ENCODE assay signal across 1 cellular context in the genomic region with DNA sequence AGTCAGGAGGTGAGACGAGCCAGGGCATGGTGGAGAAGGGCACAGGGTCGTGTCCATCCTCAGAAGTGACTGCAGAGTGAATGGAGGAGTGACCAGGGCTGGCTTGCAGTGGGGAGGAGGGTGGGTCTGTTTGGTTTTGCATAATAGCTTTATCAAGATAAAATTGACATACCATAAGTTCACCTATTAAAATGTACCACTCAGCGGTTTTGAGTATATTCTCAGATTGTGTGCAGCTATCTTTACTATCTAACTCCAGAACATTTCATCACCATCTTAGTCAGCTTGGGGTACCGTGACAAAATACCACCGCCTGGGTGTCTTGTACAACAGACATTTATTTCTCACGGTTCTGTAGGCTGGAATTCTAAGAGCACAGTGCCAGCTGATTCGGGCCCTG.
TF ChIP-seq lines count a peak whose summit lies in the region.

No MANE protein-coding gene starts in this region.

TF ChIP-seq in HepG2, 621 proteins besides CTCF, POLR2A, EP300 and RAD21:
- TF ChIP-seq, protein P1, sequence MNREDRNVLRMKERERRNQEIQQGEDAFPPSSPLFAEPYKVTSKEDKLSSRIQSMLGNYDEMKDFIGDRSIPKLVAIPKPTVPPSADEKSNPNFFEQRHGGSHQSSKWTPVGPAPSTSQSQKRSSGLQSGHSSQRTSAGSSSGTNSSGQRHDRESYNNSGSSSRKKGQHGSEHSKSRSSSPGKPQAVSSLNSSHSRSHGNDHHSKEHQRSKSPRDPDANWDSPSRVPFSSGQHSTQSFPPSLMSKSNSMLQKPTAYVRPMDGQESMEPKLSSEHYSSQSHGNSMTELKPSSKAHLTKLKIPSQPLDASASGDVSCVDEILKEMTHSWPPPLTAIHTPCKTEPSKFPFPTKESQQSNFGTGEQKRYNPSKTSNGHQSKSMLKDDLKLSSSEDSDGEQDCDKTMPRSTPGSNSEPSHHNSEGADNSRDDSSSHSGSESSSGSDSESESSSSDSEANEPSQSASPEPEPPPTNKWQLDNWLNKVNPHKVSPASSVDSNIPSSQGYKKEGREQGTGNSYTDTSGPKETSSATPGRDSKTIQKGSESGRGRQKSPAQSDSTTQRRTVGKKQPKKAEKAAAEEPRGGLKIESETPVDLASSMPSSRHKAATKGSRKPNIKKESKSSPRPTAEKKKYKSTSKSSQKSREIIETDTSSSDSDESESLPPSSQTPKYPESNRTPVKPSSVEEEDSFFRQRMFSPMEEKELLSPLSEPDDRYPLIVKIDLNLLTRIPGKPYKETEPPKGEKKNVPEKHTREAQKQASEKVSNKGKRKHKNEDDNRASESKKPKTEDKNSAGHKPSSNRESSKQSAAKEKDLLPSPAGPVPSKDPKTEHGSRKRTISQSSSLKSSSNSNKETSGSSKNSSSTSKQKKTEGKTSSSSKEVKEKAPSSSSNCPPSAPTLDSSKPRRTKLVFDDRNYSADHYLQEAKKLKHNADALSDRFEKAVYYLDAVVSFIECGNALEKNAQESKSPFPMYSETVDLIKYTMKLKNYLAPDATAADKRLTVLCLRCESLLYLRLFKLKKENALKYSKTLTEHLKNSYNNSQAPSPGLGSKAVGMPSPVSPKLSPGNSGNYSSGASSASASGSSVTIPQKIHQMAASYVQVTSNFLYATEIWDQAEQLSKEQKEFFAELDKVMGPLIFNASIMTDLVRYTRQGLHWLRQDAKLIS (CRISPR knock-in tag; IDR thresholded peaks at IDR 0.05): no peak
- TF ChIP-seq ZNF10 (CRISPR knock-in tag; IDR thresholded peaks at IDR 0.05; ENCODE audit: borderline replicate concordance, low read depth) (no peak), MAFK (conservative IDR thresholded peaks at IDR 0.05 in 1 of 2, IDR thresholded peaks at IDR 0.05 in 1 of 2; ENCODE audit: low read length in 2 of 2) (peak; percentile 55 to 76; a peak in 3 of 4 replicates), HDAC6 (IDR thresholded peaks at IDR 0.05; ENCODE audit: low read depth, low read length) (no peak), NCOA2 (CRISPR knock-in tag; IDR thresholded peaks at IDR 0.05) (no peak), ZNF674 (CRISPR knock-in tag; IDR thresholded peaks at IDR 0.05; ENCODE audit: low read depth) (no peak), ZFP41 (CRISPR knock-in tag; IDR thresholded peaks at IDR 0.05; ENCODE audit: borderline replicate concordance) (no peak), MAFF (IDR thresholded peaks at IDR 0.05; ENCODE audit: low read depth, low read length) (peak; percentile 70), RBM22 (optimal IDR thresholded peaks at IDR 0.05; ENCODE audit: low read length) (no peak), PCBP1 (IDR thresholded peaks at IDR 0.05; ENCODE audit: borderline replicate concordance, low read depth, low read length) (no peak), RAD51 (IDR thresholded peaks at IDR 0.05; ENCODE audit: borderline replicate concordance) (no peak), HNRNPL (IDR thresholded peaks at IDR 0.05; ENCODE audit: low read depth, low read length) (no peak)
- TF ChIP-seq, protein P2, sequence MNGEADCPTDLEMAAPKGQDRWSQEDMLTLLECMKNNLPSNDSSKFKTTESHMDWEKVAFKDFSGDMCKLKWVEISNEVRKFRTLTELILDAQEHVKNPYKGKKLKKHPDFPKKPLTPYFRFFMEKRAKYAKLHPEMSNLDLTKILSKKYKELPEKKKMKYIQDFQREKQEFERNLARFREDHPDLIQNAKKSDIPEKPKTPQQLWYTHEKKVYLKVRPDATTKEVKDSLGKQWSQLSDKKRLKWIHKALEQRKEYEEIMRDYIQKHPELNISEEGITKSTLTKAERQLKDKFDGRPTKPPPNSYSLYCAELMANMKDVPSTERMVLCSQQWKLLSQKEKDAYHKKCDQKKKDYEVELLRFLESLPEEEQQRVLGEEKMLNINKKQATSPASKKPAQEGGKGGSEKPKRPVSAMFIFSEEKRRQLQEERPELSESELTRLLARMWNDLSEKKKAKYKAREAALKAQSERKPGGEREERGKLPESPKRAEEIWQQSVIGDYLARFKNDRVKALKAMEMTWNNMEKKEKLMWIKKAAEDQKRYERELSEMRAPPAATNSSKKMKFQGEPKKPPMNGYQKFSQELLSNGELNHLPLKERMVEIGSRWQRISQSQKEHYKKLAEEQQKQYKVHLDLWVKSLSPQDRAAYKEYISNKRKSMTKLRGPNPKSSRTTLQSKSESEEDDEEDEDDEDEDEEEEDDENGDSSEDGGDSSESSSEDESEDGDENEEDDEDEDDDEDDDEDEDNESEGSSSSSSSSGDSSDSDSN (CRISPR knock-in tag; IDR thresholded peaks at IDR 0.05): no peak
TF ChIP-seq in HepG2: peak in this region for 2.
